In the genomic region with DNA sequence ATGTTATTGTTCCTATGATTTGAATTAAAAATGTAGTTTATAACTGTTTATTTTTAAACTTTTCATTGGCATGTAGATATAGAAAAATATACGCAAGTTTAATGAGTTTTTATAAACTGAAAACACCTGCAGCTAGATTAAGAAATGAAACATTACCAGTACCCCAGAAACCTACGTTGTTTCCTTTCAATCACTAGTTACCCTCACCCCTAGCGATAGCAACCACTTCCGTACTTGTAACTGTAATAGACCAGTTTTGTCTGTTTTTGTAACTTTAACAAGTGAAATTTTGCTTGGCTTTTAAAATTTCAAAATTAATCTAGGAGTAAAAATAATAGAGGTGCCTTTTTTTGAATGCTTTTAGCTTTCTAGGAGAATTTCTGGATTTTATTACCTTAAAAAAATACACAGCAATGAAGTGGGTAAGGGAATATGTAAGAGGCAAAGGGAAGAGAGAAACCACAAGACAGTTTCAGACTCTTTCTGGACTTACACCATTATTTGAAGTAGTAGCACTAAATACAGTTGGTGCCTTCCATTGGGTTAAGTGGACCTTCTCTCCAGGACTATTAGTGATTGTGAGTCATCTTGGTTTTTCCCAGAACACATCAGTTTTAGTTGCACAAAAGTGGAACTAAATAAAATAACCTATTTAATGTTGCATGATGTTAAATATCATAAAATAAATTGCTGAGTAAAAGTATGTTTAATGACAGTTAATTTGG, we compare ENCODE assay signal across 13 cellular contexts. TPM values are rescaled to one million over a fixed set of nuclear protein-coding genes. Genes with fewer than 3 reads are reported as not detected.
A peak's percentile ranks its signal among the peaks of the same experiment; 100 is the strongest.
DNase-seq lines count a peak whose midpoint lies in the region; ATAC-seq and TF ChIP-seq lines count a peak whose summit lies in the region.
"Had no signal": no experiment of that assay in that cellular context is flagged by ENCODE, and none has a peak within 500 bp of the region (broad histone marks: within the 10 kb centered on the region; RNA-seq: fewer than 3 reads in every experiment).

No MANE protein-coding gene starts in this region.

- peaks cover 27% of the 10 kb centered on the region for H3K4me1 Mint-ChIP-seq in central memory CD8-positive, alpha-beta T cell

- H3K4me3 ChIP-seq in ACC112 (ENCODE audit: low read depth, low read length) (no peak overlapping the region), MM.1S (ENCODE audit: low read length) (0 out of 2 replicates have a peak overlapping the region, but pooled peaks have one; percentile 4), colonic mucosa (no peak overlapping the region), uterus (no peak overlapping the region)
- H3K4me3 ChIP-seq: body of pancreas had no signal

- H3K9ac ChIP-seq in MM.1S (ENCODE audit: low read length), result peak overlapping the region; percentile 45; the same call in 1 of the 2 replicates
- no peak overlapping the region for H3K9ac ChIP-seq in colonic mucosa (ENCODE audit: low read depth in 2 of 2, low read length in 2 of 2)

- peak; percentile 81 for ATAC-seq in GM19395 (IDR thresholded peaks at IDR 0.05; ENCODE audit: unreplicated experiment)
- peak; percentile 86 for ATAC-seq in central memory CD8-positive, alpha-beta T cell (replicated peaks; ENCODE audit: extremely low read depth, poor library complexity, severe bottlenecking)
- ATAC-seq: body of pancreas; CD8-positive, alpha-beta T cell had no signal

- intact Hi-C loops in colonic mucosa (cut with DNase I), result no loop called here
- intact Hi-C loops in uterus (cut with DNase I; ENCODE audit: low total_unique reads), result no loop called here

- H2AFZ ChIP-seq in ACC112 (ENCODE audit: low read length, unreplicated experiment) (no peak overlapping the region), MM.1S (ENCODE audit: low read length) (no peak overlapping the region)

- no peaks in the 10 kb centered on the region for H3K9me3 ChIP-seq in MM.1S (replicated peaks; ENCODE audit: insufficient read depth, low read length)
- H3K9me3 ChIP-seq in colonic mucosa, result no peaks in the 10 kb centered on the region
- H3K9me3 ChIP-seq in uterus, result no peaks in the 10 kb centered on the region
- H3K9me3 ChIP-seq: body of pancreas had no signal

- H3K27ac ChIP-seq in ACC112 (ENCODE audit: low read depth, low read length) (peak overlapping the region; percentile 52), MM.1S (ENCODE audit: low read length) (peak overlapping the region; percentile 95), colonic mucosa (no peak overlapping the region), uterus (no peak overlapping the region)
- H3K27ac ChIP-seq: body of pancreas, RWPE1 had no signal

- no peak overlapping the region for H3K4me3 Mint-ChIP-seq in central memory CD8-positive, alpha-beta T cell
- H3K4me3 Mint-ChIP-seq: CD8-positive, alpha-beta T cell had no signal

- H3F3A ChIP-seq in MM.1S (ENCODE audit: insufficient read depth, low read length), result peaks cover 37% of the 10 kb centered on the region

- H3K79me2 ChIP-seq in ACC112 (ENCODE audit: control insufficient read depth, insufficient read depth, low read length, unreplicated experiment) (peaks cover 44% of the 10 kb centered on the region), MM.1S (ENCODE audit: low read length) (peaks cover 81% of the 10 kb centered on the region)

- peak; percentile 71 for DNase-seq in MM.1S
- no peak for DNase-seq in central memory CD8-positive, alpha-beta T cell (ENCODE audit: low spot score in 2 of 2)
- no peak for DNase-seq in stimulated activated CD4-positive, alpha-beta T cell treated with anti-CD3 and anti-CD28 coated beads, Interleukin-4, amount 100 ng/mL, for 24 hours
- DNase-seq in colonic mucosa, result no peak
- no peak for DNase-seq in uterus
- DNase-seq in amygdala (lab: John Stamatoyannopoulos, UW), result no peak
- DNase-seq: activated CD4-positive, CD25-positive, alpha-beta regulatory T cell treated with anti-CD3 and anti-CD28 coated beads, Interleukin-2, amount 50 U/mL, for 72 hours; body of pancreas; CD8-positive, alpha-beta T cell; NCI-H1930 had no signal

- no peak for TF ChIP-seq POLR2A in uterus (IDR thresholded peaks at IDR 0.05)

- peaks cover 80% of the 10 kb centered on the region for H3K36me3 Mint-ChIP-seq in central memory CD8-positive, alpha-beta T cell (ENCODE audit: insufficient read depth)

- H3K4me2 ChIP-seq in MM.1S (ENCODE audit: low read depth, low read length), result peak overlapping the region; percentile 50

- H3K9me3 Mint-ChIP-seq in central memory CD8-positive, alpha-beta T cell, result no peaks in the 10 kb centered on the region
- H3K9me3 Mint-ChIP-seq: CD8-positive, alpha-beta T cell had no signal

- H3K9me2 ChIP-seq in MM.1S (replicated peaks; ENCODE audit: insufficient read depth, low read length), result no peaks in the 10 kb centered on the region

- H3K27ac Mint-ChIP-seq in central memory CD8-positive, alpha-beta T cell (ENCODE audit: low read depth), result peak overlapping the region; percentile 67

- no peaks in the 10 kb centered on the region for H3K27me3 Mint-ChIP-seq in central memory CD8-positive, alpha-beta T cell

- H4K20me1 ChIP-seq in MM.1S (ENCODE audit: insufficient read depth, low read length), result peaks cover 3% of the 10 kb centered on the region; the same call in 1 of the 2 replicates

- H3K27me3 ChIP-seq in ACC112 (ENCODE audit: insufficient read depth, low read length), result no peaks in the 10 kb centered on the region
- H3K27me3 ChIP-seq in MM.1S (replicated peaks; ENCODE audit: insufficient read depth, low read length), result no peaks in the 10 kb centered on the region
- no peaks in the 10 kb centered on the region for H3K27me3 ChIP-seq in colonic mucosa
- no peaks in the 10 kb centered on the region for H3K27me3 ChIP-seq in uterus
- H3K27me3 ChIP-seq: body of pancreas had no signal

- H3K36me3 ChIP-seq in ACC112 (ENCODE audit: insufficient read depth, low read length), result peaks cover 57% of the 10 kb centered on the region
- peaks cover 32% of the 10 kb centered on the region for H3K36me3 ChIP-seq in MM.1S (replicated peaks; ENCODE audit: insufficient read depth, low read length)
- peaks cover 33% of the 10 kb centered on the region for H3K36me3 ChIP-seq in colonic mucosa
- H3K36me3 ChIP-seq in uterus, result no peaks in the 10 kb centered on the region

- TF ChIP-seq CTCF in MM.1S (IDR thresholded peaks at IDR 0.05; ENCODE audit: low read length) (no peak), colonic mucosa (IDR thresholded peaks at IDR 0.05) (no peak), uterus (IDR thresholded peaks at IDR 0.05) (no peak)

- H3K4me1 ChIP-seq in ACC112 (ENCODE audit: control insufficient read depth, insufficient read depth, low read length, unreplicated experiment), result peaks cover 6% of the 10 kb centered on the region
- peaks cover 26% of the 10 kb centered on the region for H3K4me1 ChIP-seq in MM.1S (ENCODE audit: low read length)
- H3K4me1 ChIP-seq in colonic mucosa, result no peaks in the 10 kb centered on the region
- H3K4me1 ChIP-seq in uterus, result no peaks in the 10 kb centered on the region
- H3K4me1 ChIP-seq: body of pancreas had no signal

RNA-seq across cellular contexts. Expression of a gene that starts 18.7 kb away (rescaled TPM):
- total RNA-seq in colonic mucosa (10 to 100 TPM; 24.1 to 48.0 TPM), uterus (10 to 100 TPM; 18.5 to 54.0 (median 22.9) TPM)

RNA-seq across cellular contexts. Expression of a gene that starts 35.2 kb away (rescaled TPM):
- 100 to 1,000 TPM; 182 to 274 TPM for total RNA-seq in colonic mucosa
- 100 to 1,000 TPM; 118 to 252 (median 169) TPM for total RNA-seq in uterus

Comparison
In these comparisons a context has a peak if more than half of its experiments do, and no peak if none do; other contexts are left out.
1. H3K27ac ChIP-seq: peak in ACC112 (single experiment) and MM.1S (single experiment); none in colonic mucosa (single experiment) and uterus (0 of 2).